ENCODE assay signal across 1 cellular context in the genomic region with DNA sequence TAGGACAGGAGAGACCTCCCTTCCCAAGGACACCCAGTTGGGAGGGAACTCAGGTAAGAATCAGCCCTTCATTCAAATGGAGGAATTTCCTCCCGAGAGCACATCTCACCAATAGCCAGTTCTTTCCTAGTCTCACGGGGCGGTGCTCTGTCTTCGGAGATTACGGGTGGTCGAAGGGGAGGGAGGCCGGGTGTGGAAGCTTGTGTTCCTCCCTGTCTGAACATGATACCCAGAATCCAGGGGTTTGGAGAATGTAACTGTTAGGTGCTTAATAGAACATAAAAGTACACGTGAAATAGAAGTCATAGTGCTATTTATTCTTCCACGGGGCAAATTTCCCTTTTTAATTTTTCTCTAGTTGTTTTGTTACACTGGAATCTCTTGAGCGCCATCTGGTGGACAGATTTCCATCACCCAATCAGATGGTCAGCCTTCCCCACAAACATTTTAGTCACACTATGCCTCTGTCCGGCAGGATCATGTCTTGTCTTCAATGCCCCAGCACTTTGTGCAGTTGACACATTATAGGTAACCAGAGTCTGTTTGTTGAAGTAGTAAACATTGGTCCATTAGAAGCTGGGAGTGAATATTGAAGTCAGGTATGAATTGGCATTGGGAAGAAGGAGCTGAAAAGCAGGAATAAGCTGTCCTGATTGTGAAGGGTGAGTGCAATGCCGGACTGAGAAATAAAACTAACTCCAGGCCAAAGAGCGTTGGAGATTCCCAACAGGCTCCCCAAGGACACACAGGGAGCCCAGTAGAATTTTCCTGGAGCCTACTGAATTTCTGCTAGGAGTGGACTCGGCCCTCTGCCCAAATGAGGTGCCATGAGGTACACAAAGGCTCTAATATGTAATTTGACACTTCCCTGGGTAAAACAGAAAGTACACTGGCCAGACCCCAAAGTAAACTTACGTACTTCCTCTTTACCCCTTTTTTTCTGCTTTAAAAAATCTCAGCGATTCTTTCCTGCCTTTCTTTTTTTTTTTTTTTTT.
TF ChIP-seq lines count a peak whose summit lies in the region.

No MANE protein-coding gene starts in this region.

TF ChIP-seq in K562, 482 proteins besides CTCF, POLR2A, EP300 and RAD21 (continued from another document and continues in another):
- TF ChIP-seq, protein P1, sequence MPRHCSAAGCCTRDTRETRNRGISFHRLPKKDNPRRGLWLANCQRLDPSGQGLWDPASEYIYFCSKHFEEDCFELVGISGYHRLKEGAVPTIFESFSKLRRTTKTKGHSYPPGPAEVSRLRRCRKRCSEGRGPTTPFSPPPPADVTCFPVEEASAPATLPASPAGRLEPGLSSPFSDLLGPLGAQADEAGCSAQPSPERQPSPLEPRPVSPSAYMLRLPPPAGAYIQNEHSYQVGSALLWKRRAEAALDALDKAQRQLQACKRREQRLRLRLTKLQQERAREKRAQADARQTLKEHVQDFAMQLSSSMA (CRISPR knock-in tag; IDR thresholded peaks at IDR 0.05) = no peak
- TF ChIP-seq, protein P2, sequence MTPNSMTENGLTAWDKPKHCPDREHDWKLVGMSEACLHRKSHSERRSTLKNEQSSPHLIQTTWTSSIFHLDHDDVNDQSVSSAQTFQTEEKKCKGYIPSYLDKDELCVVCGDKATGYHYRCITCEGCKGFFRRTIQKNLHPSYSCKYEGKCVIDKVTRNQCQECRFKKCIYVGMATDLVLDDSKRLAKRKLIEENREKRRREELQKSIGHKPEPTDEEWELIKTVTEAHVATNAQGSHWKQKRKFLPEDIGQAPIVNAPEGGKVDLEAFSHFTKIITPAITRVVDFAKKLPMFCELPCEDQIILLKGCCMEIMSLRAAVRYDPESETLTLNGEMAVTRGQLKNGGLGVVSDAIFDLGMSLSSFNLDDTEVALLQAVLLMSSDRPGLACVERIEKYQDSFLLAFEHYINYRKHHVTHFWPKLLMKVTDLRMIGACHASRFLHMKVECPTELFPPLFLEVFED (CRISPR knock-in tag; conservative IDR thresholded peaks at IDR 0.05) = no peak
- TF ChIP-seq CREM (IDR thresholded peaks at IDR 0.05; ENCODE audit: low read depth) = 0 out of 2 replicates have a peak, but pooled peaks have one; percentile 14
- TF ChIP-seq, protein P3, sequence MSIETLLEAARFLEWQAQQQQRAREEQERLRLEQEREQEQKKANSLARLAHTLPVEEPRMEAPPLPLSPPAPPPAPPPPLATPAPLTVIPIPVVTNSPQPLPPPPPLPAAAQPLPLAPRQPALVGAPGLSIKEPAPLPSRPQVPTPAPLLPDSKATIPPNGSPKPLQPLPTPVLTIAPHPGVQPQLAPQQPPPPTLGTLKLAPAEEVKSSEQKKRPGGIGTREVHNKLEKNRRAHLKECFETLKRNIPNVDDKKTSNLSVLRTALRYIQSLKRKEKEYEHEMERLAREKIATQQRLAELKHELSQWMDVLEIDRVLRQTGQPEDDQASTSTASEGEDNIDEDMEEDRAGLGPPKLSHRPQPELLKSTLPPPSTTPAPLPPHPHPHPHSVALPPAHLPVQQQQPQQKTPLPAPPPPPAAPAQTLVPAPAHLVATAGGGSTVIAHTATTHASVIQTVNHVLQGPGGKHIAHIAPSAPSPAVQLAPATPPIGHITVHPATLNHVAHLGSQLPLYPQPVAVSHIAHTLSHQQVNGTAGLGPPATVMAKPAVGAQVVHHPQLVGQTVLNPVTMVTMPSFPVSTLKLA (conservative IDR thresholded peaks at IDR 0.05) = 0 out of 4 replicates have a peak, but pooled peaks of 1 of the 2 experiments have one; percentile 10
- 0 out of 2 replicates have a peak, but pooled peaks have one; percentile 44 for TF ChIP-seq XRCC5 (IDR thresholded peaks at IDR 0.05; ENCODE audit: low read depth, low read length)
- TF ChIP-seq ZC3H4 (CRISPR knock-in tag; IDR thresholded peaks at IDR 0.05; ENCODE audit: borderline replicate concordance) = no peak
- TF ChIP-seq, protein P4, sequence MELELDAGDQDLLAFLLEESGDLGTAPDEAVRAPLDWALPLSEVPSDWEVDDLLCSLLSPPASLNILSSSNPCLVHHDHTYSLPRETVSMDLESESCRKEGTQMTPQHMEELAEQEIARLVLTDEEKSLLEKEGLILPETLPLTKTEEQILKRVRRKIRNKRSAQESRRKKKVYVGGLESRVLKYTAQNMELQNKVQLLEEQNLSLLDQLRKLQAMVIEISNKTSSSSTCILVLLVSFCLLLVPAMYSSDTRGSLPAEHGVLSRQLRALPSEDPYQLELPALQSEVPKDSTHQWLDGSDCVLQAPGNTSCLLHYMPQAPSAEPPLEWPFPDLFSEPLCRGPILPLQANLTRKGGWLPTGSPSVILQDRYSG (tag; conservative IDR thresholded peaks at IDR 0.05; ENCODE audit: low read depth) = 0 out of 2 replicates have a peak, but pooled peaks have one; percentile 28
- TF ChIP-seq, protein P5, sequence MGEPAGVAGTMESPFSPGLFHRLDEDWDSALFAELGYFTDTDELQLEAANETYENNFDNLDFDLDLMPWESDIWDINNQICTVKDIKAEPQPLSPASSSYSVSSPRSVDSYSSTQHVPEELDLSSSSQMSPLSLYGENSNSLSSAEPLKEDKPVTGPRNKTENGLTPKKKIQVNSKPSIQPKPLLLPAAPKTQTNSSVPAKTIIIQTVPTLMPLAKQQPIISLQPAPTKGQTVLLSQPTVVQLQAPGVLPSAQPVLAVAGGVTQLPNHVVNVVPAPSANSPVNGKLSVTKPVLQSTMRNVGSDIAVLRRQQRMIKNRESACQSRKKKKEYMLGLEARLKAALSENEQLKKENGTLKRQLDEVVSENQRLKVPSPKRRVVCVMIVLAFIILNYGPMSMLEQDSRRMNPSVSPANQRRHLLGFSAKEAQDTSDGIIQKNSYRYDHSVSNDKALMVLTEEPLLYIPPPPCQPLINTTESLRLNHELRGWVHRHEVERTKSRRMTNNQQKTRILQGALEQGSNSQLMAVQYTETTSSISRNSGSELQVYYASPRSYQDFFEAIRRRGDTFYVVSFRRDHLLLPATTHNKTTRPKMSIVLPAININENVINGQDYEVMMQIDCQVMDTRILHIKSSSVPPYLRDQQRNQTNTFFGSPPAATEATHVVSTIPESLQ (CRISPR knock-in tag; IDR thresholded peaks at IDR 0.05) = no peak
- TF ChIP-seq LARP7 (IDR thresholded peaks at IDR 0.05) = no peak
- TF ChIP-seq CHD1 (IDR thresholded peaks at IDR 0.05; ENCODE audit: low read length) = no peak
- 0 out of 2 replicates have a peak, but pooled peaks have one; percentile 26 for TF ChIP-seq MYC (IDR thresholded peaks at IDR 0.05; ENCODE audit: low read depth, low read length)
- no peak for TF ChIP-seq MYC (CRISPR knock-in tag; IDR thresholded peaks at IDR 0.05; ENCODE audit: borderline replicate concordance, low read depth)
- no peak for TF ChIP-seq GABPB1 (CRISPR knock-in tag; IDR thresholded peaks at IDR 0.05)
- TF ChIP-seq DPF2 (IDR thresholded peaks at IDR 0.05) = 0 out of 2 replicates have a peak, but pooled peaks have one; percentile 19
- TF ChIP-seq, protein P6, sequence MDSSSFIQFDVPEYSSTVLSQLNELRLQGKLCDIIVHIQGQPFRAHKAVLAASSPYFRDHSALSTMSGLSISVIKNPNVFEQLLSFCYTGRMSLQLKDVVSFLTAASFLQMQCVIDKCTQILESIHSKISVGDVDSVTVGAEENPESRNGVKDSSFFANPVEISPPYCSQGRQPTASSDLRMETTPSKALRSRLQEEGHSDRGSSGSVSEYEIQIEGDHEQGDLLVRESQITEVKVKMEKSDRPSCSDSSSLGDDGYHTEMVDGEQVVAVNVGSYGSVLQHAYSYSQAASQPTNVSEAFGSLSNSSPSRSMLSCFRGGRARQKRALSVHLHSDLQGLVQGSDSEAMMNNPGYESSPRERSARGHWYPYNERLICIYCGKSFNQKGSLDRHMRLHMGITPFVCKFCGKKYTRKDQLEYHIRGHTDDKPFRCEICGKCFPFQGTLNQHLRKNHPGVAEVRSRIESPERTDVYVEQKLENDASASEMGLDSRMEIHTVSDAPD (CRISPR knock-in tag; IDR thresholded peaks at IDR 0.05) = no peak
- no peak for TF ChIP-seq ZFP1 (CRISPR knock-in tag; IDR thresholded peaks at IDR 0.05)
- no peak for TF ChIP-seq ZNF764 (CRISPR knock-in tag; IDR thresholded peaks at IDR 0.05; ENCODE audit: low read depth)
- peak; percentile 80; the same call in 1 of the 2 replicates for TF ChIP-seq ZKSCAN1 (IDR thresholded peaks at IDR 0.05; ENCODE audit: low read depth, low read length)
- TF ChIP-seq HDAC1 (IDR thresholded peaks at IDR 0.05) = no peak
- TF ChIP-seq ZZZ3 (IDR thresholded peaks at IDR 0.05) = no peak
- peak; percentile 64; the same call in 1 of the 2 replicates for TF ChIP-seq SMC3 (conservative IDR thresholded peaks at IDR 0.05; ENCODE audit: insufficient read depth, low read depth, low read length)
- TF ChIP-seq BRF1 (IDR thresholded peaks at IDR 0.05; ENCODE audit: borderline replicate concordance, extremely low read depth, insufficient read length) = no peak
- no peak for TF ChIP-seq ZNF324 (CRISPR knock-in tag; IDR thresholded peaks at IDR 0.05)
- no peak for TF ChIP-seq POLR2B (IDR thresholded peaks at IDR 0.05; ENCODE audit: low read depth, partially characterized antibody)
- TF ChIP-seq, protein P7, sequence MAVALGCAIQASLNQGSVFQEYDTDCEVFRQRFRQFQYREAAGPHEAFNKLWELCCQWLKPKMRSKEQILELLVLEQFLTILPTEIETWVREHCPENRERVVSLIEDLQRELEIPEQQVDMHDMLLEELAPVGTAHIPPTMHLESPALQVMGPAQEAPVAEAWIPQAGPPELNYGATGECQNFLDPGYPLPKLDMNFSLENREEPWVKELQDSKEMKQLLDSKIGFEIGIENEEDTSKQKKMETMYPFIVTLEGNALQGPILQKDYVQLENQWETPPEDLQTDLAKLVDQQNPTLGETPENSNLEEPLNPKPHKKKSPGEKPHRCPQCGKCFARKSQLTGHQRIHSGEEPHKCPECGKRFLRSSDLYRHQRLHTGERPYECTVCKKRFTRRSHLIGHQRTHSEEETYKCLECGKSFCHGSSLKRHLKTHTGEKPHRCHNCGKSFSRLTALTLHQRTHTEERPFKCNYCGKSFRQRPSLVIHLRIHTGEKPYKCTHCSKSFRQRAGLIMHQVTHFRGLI (CRISPR knock-in tag; IDR thresholded peaks at IDR 0.05) = no peak
- no peak for TF ChIP-seq HDGF (IDR thresholded peaks at IDR 0.05)
- peak; percentile 44 for TF ChIP-seq ZFP36 (IDR thresholded peaks at IDR 0.05; ENCODE audit: low read depth, low read length, partially characterized antibody)
- no peak for TF ChIP-seq RFX7 (CRISPR knock-in tag; IDR thresholded peaks at IDR 0.05)
- TF ChIP-seq, protein P8, sequence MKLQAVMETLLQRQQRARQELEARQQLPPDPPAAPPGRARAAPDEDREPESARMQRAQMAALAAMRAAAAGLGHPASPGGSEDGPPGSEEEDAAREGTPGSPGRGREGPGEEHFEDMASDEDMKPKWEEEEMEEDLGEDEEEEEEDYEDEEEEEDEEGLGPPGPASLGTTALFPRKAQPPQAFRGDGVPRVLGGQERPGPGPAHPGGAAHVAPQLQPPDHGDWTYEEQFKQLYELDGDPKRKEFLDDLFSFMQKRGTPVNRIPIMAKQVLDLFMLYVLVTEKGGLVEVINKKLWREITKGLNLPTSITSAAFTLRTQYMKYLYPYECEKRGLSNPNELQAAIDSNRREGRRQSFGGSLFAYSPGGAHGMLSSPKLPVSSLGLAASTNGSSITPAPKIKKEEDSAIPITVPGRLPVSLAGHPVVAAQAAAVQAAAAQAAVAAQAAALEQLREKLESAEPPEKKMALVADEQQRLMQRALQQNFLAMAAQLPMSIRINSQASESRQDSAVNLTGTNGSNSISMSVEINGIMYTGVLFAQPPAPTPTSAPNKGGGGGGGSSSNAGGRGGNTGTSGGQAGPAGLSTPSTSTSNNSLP (IDR thresholded peaks at IDR 0.05; ENCODE audit: borderline replicate concordance, low read depth, low read length) = 0 out of 2 replicates have a peak, but pooled peaks have one; percentile 11
- TF ChIP-seq ZBTB7A (IDR thresholded peaks at IDR 0.05; ENCODE audit: borderline replicate concordance, control insufficient read depth, low read depth, low read length) = 0 out of 2 replicates have a peak, but pooled peaks have one; percentile 26
- TF ChIP-seq, protein P9, sequence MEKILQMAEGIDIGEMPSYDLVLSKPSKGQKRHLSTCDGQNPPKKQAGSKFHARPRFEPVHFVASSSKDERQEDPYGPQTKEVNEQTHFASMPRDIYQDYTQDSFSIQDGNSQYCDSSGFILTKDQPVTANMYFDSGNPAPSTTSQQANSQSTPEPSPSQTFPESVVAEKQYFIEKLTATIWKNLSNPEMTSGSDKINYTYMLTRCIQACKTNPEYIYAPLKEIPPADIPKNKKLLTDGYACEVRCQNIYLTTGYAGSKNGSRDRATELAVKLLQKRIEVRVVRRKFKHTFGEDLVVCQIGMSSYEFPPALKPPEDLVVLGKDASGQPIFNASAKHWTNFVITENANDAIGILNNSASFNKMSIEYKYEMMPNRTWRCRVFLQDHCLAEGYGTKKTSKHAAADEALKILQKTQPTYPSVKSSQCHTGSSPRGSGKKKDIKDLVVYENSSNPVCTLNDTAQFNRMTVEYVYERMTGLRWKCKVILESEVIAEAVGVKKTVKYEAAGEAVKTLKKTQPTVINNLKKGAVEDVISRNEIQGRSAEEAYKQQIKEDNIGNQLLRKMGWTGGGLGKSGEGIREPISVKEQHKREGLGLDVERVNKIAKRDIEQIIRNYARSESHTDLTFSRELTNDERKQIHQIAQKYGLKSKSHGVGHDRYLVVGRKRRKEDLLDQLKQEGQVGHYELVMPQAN (IDR thresholded peaks at IDR 0.05; ENCODE audit: borderline replicate concordance) = no peak
- TF ChIP-seq, protein P10, sequence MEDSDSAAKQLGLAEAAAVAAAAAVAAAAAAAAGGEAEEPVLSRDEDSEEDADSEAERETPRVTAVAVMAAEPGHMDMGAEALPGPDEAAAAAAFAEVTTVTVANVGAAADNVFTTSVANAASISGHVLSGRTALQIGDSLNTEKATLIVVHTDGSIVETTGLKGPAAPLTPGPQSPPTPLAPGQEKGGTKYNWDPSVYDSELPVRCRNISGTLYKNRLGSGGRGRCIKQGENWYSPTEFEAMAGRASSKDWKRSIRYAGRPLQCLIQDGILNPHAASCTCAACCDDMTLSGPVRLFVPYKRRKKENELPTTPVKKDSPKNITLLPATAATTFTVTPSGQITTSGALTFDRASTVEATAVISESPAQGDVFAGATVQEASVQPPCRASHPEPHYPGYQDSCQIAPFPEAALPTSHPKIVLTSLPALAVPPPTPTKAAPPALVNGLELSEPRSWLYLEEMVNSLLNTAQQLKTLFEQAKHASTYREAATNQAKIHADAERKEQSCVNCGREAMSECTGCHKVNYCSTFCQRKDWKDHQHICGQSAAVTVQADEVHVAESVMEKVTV (CRISPR knock-in tag; IDR thresholded peaks at IDR 0.05) = peak; percentile 66; the same call in 1 of the 2 replicates
- peak; percentile 46 for TF ChIP-seq RBM25 (IDR thresholded peaks at IDR 0.05; ENCODE audit: low read depth, low read length, severe bottlenecking)
- TF ChIP-seq, protein P11, sequence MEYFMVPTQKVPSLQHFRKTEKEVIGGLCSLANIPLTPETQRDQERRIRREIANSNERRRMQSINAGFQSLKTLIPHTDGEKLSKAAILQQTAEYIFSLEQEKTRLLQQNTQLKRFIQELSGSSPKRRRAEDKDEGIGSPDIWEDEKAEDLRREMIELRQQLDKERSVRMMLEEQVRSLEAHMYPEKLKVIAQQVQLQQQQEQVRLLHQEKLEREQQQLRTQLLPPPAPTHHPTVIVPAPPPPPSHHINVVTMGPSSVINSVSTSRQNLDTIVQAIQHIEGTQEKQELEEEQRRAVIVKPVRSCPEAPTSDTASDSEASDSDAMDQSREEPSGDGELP (CRISPR knock-in tag; IDR thresholded peaks at IDR 0.05; ENCODE audit: borderline replicate concordance) = no peak; the same call in 1 of the 2 replicates
- no peak for TF ChIP-seq JUN (IDR thresholded peaks at IDR 0.05; ENCODE audit: borderline replicate concordance, low read depth, low read length)
- TF ChIP-seq JUN (CRISPR knock-in tag; IDR thresholded peaks at IDR 0.05; ENCODE audit: borderline replicate concordance) = no peak
- TF ChIP-seq SNIP1 (IDR thresholded peaks at IDR 0.05; ENCODE audit: low read depth) = no peak
